ENCODE assay signal across 9 cellular contexts in the genomic region with DNA sequence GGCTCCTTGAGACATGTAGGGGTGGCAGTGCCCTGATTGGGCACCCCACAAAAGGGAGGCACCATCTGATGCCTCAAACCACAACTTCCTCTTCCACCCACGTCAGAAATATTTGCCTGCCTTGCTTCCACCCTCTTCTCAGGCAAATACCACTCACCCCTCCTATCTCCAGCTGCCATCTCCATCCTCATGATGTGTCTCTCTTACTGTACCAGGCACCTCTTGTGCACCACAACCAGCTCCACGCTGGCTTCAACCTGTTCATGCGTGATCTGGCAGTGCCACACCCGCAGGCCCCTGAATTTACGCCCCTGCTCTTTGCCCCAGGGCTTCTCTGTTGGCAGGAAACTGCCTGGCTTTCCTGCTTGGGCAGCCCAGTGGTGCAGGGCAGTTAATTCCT.
A peak's percentile ranks its signal among the peaks of the same experiment; 100 is the strongest.
DNase-seq lines count a peak whose midpoint lies in the region; ATAC-seq, FAIRE-seq and TF ChIP-seq lines count a peak whose summit lies in the region.
"Had no signal": no experiment of that assay in that cellular context is flagged by ENCODE, and none has a peak within 500 bp of the region (broad histone marks: within the 10 kb centered on the region; RNA-seq: fewer than 3 reads in every experiment).

No MANE protein-coding gene starts in this region.

- in situ Hi-C loops in K562 (cut with MboI), result no loop called here

- no peaks in the 10 kb centered on the region for H4K20me1 ChIP-seq in K562 (replicated peaks; ENCODE audit: control insufficient read depth, insufficient read depth, low read length)

- TF ChIP-seq CTCF in cardiac muscle cell (IDR thresholded peaks at IDR 0.05; ENCODE audit: low read depth, low read length) (no peak), right atrium auricular region (IDR thresholded peaks at IDR 0.05) (no peak), K562 (IDR thresholded peaks at IDR 0.05 in 2 of 3, conservative IDR thresholded peaks at IDR 0.05 in 1 of 3; ENCODE audit: insufficient read depth in 2 of 3, low read depth in 1 of 3, low read length in 3 of 3) (no peak), suprapubic skin (IDR thresholded peaks at IDR 0.05) (no peak), nephron progenitor cell (IDR thresholded peaks at IDR 0.05) (no peak)

- no peak overlapping the region for H3K4me2 ChIP-seq in K562 (ENCODE audit: insufficient read depth, low read length)

- TF ChIP-seq EP300 in K562 (IDR thresholded peaks at IDR 0.05; ENCODE audit: low read length), result no peak
- TF ChIP-seq EP300 in suprapubic skin (IDR thresholded peaks at IDR 0.05), result no peak

- no peak for TF ChIP-seq RAD21 in K562 (CRISPR knock-in tag; conservative IDR thresholded peaks at IDR 0.05 in 1 of 2, IDR thresholded peaks at IDR 0.05 in 1 of 2)

- H3K4me3 Mint-ChIP-seq in nephron progenitor cell, result no peak overlapping the region

- no peak for FAIRE-seq in K562 (lab: Jason Lieb, UNC)

- H3K4me3 ChIP-seq in cardiac muscle cell (no peak overlapping the region), right atrium auricular region (no peak overlapping the region), K562 (no peak overlapping the region), suprapubic skin (no peak overlapping the region)

- no peak overlapping the region for H3K9ac ChIP-seq in K562 (ENCODE audit: insufficient read depth in 1 of 2, low read depth in 2 of 2, low read length in 2 of 2)

- BruUV-seq in K562 (replicated peaks; lab: Mats Ljungman, UMichigan), result no TSS peak

- no peak for ATAC-seq in K562
- no peak for ATAC-seq in GM19395 (IDR thresholded peaks at IDR 0.05; ENCODE audit: unreplicated experiment)

- H3K36me3 Mint-ChIP-seq in nephron progenitor cell (ENCODE audit: low read depth), result no peaks in the 10 kb centered on the region

- H3K9me1 ChIP-seq in K562 (ENCODE audit: control insufficient read depth, insufficient read depth, low read length), result no peaks in the 10 kb centered on the region

- H3K27ac ChIP-seq in cardiac muscle cell (peak overlapping the region; percentile 60), right atrium auricular region (no peak overlapping the region), K562 (ENCODE audit: extremely low read depth, low read depth, low read length) (no peak overlapping the region), suprapubic skin (peak overlapping the region; percentile 12)

- H3K36me3 ChIP-seq in cardiac muscle cell, result no peaks in the 10 kb centered on the region
- H3K36me3 ChIP-seq in right atrium auricular region, result no peaks in the 10 kb centered on the region
- H3K36me3 ChIP-seq in K562 (ENCODE audit: control insufficient read depth, insufficient read depth, low read length), result no peaks in the 10 kb centered on the region
- H3K36me3 ChIP-seq in suprapubic skin, result no peaks in the 10 kb centered on the region

- peaks cover 8% of the 10 kb centered on the region for H3K27me3 Mint-ChIP-seq in nephron progenitor cell (ENCODE audit: low read depth, poor library complexity)

- H3K9me3 ChIP-seq in cardiac muscle cell (ENCODE audit: low read depth) (no peaks in the 10 kb centered on the region), right atrium auricular region (no peaks in the 10 kb centered on the region), K562 (replicated peaks; ENCODE audit: control insufficient read depth, insufficient read depth, low read depth, low read length) (no peaks in the 10 kb centered on the region), suprapubic skin (no peaks in the 10 kb centered on the region)

- TF ChIP-seq POLR2A in K562 (conservative IDR thresholded peaks at IDR 0.05), result no peak
- TF ChIP-seq POLR2A in suprapubic skin (IDR thresholded peaks at IDR 0.05), result no peak

- H2AFZ ChIP-seq in K562 (ENCODE audit: low read depth, low read length), result no peak overlapping the region

- H3K9me3 Mint-ChIP-seq in nephron progenitor cell, result no peaks in the 10 kb centered on the region

- no peaks in the 10 kb centered on the region for H3K79me2 ChIP-seq in K562 (ENCODE audit: control insufficient read depth, insufficient read depth, low read length)

- intact Hi-C loops in K562 (cut with micrococcal nuclease), result no loop called here

- H3K4me1 Mint-ChIP-seq in nephron progenitor cell, result peaks cover 50% of the 10 kb centered on the region

- no peak overlapping the region for H3K27ac Mint-ChIP-seq in nephron progenitor cell

- DNase-seq in cardiac muscle cell (ENCODE audit: low read depth in 1 of 2, low spot score in 1 of 2), result no peak
- DNase-seq in right atrium auricular region (ENCODE audit: low spot score), result no peak
- DNase-seq in OCI-M1 (lab: John Stamatoyannopoulos, UW), result peak; percentile 31
- no peak for DNase-seq in K562 (ENCODE audit: extremely low read depth in 1 of 4, low spot score in 3 of 4)
- DNase-seq in suprapubic skin (ENCODE audit: low spot score in 2 of 2), result peak; percentile 40 to 52
- DNase-seq in nephron progenitor cell, result no peak
- DNase-seq in NCI-H2029 treated with DMSO at 0.1 percent for 48 hours (lab: John Stamatoyannopoulos, UW), result no peak
- DNase-seq: NCI-H2227 treated with DMSO at 0.1 percent for 48 hours had no signal

- WGBS in K562 (ENCODE audit: insufficient coverage, low coverage, missing lambda C conversion rate), result 2% methylated on average over 5 of the region's 5 CpGs
- WGBS in suprapubic skin, result 47% methylated on average over 4 of the region's 5 CpGs

- POLR2A ChIA-PET in K562 (lab: Yijun Ruan, JAX), result interaction anchor here (2.6 kb wide), 1 partner anchor 10 kb away, joined by 8 read pairs; no protein-coding TSS in a partner anchor

- H3K27me3 ChIP-seq in cardiac muscle cell (no peaks in the 10 kb centered on the region), right atrium auricular region (no peaks in the 10 kb centered on the region), K562 (ENCODE audit: control insufficient read depth in 2 of 2, insufficient read depth in 2 of 2, low read length in 2 of 2) (peaks cover 8 to 66% of the 10 kb centered on the region in 2 experiments; a peak in 4 of 5 replicates), suprapubic skin (no peaks in the 10 kb centered on the region)

- CTCF ChIA-PET in K562 (lab: Yijun Ruan, JAX; ENCODE audit: low intra/inter-chr PET ratio), result no interaction called here

- H3K4me1 ChIP-seq in cardiac muscle cell (ENCODE audit: low read depth) (peaks cover 31% of the 10 kb centered on the region), right atrium auricular region (peaks cover 0 to 33% of the 10 kb centered on the region in 2 donors), K562 (replicated peaks in 1 of 2; ENCODE audit: control insufficient read depth in 2 of 2, insufficient read depth in 2 of 2, low read length in 2 of 2) (peaks cover 0 to 4% of the 10 kb centered on the region in 2 experiments; a peak in 2 of 5 replicates), suprapubic skin (peaks cover 43% of the 10 kb centered on the region)

TF ChIP-seq in K562, 482 proteins besides CTCF, POLR2A, EP300 and RAD21 (continues in another document):
- TF ChIP-seq CTBP1 (IDR thresholded peaks at IDR 0.05; ENCODE audit: borderline replicate concordance), result peak; percentile 75
- TF ChIP-seq CREM (IDR thresholded peaks at IDR 0.05; ENCODE audit: low read depth), result 0 out of 2 replicates have a peak, but pooled peaks have one; percentile 20
- TF ChIP-seq, protein P1, sequence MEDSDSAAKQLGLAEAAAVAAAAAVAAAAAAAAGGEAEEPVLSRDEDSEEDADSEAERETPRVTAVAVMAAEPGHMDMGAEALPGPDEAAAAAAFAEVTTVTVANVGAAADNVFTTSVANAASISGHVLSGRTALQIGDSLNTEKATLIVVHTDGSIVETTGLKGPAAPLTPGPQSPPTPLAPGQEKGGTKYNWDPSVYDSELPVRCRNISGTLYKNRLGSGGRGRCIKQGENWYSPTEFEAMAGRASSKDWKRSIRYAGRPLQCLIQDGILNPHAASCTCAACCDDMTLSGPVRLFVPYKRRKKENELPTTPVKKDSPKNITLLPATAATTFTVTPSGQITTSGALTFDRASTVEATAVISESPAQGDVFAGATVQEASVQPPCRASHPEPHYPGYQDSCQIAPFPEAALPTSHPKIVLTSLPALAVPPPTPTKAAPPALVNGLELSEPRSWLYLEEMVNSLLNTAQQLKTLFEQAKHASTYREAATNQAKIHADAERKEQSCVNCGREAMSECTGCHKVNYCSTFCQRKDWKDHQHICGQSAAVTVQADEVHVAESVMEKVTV (CRISPR knock-in tag; IDR thresholded peaks at IDR 0.05), result no peak
- TF ChIP-seq NUFIP1 (IDR thresholded peaks at IDR 0.05; ENCODE audit: partially characterized antibody), result no peak
- no peak for TF ChIP-seq BRD4 (IDR thresholded peaks at IDR 0.05)
- TF ChIP-seq, protein P2, sequence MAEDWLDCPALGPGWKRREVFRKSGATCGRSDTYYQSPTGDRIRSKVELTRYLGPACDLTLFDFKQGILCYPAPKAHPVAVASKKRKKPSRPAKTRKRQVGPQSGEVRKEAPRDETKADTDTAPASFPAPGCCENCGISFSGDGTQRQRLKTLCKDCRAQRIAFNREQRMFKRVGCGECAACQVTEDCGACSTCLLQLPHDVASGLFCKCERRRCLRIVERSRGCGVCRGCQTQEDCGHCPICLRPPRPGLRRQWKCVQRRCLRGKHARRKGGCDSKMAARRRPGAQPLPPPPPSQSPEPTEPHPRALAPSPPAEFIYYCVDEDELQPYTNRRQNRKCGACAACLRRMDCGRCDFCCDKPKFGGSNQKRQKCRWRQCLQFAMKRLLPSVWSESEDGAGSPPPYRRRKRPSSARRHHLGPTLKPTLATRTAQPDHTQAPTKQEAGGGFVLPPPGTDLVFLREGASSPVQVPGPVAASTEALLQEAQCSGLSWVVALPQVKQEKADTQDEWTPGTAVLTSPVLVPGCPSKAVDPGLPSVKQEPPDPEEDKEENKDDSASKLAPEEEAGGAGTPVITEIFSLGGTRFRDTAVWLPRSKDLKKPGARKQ (CRISPR knock-in tag; IDR thresholded peaks at IDR 0.05), result no peak
- TF ChIP-seq RCOR1 (IDR thresholded peaks at IDR 0.05; ENCODE audit: borderline replicate concordance in 1 of 2, low read depth in 2 of 2, low read length in 2 of 2), result peak in 1 of 2 experiments; percentile 55; a peak in 1 of 4 replicates
- no peak for TF ChIP-seq RBFOX2 (IDR thresholded peaks at IDR 0.05; ENCODE audit: low read depth, low read length)
- TF ChIP-seq, protein P3, sequence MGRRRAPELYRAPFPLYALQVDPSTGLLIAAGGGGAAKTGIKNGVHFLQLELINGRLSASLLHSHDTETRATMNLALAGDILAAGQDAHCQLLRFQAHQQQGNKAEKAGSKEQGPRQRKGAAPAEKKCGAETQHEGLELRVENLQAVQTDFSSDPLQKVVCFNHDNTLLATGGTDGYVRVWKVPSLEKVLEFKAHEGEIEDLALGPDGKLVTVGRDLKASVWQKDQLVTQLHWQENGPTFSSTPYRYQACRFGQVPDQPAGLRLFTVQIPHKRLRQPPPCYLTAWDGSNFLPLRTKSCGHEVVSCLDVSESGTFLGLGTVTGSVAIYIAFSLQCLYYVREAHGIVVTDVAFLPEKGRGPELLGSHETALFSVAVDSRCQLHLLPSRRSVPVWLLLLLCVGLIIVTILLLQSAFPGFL (CRISPR knock-in tag; IDR thresholded peaks at IDR 0.05), result no peak
- no peak for TF ChIP-seq MECOM (CRISPR knock-in tag; IDR thresholded peaks at IDR 0.05)

Comparison
In these comparisons a context has a peak if more than half of its experiments do, and no peak if none do; other contexts are left out.
1. H3K27ac ChIP-seq: peak in cardiac muscle cell (single experiment) and suprapubic skin (single experiment); none in right atrium auricular region (0 of 2) and K562 (single experiment).
2. DNase-seq: peak in OCI-M1 (single experiment) and suprapubic skin (2 of 2); none in cardiac muscle cell (0 of 2), right atrium auricular region (single experiment), K562 (0 of 4), nephron progenitor cell (single experiment) and NCI-H2029 treated with DMSO at 0.1 percent for 48 hours (single experiment).